1 cellular context compared by ENCODE assay signal in genomic region chr17:40910441-40910841, GRCh38.
TF ChIP-seq lines count a peak whose summit lies in the region.

No MANE protein-coding gene starts in this region.

TF ChIP-seq in GM12878, 131 proteins besides CTCF, POLR2A, EP300 and RAD21:
- TF ChIP-seq SPI1 (IDR thresholded peaks at IDR 0.05; ENCODE audit: borderline replicate concordance, insufficient read depth, low read depth, low read length): 0 out of 2 replicates have a peak, but pooled peaks have one; percentile 5
- no peak for TF ChIP-seq YBX1 (IDR thresholded peaks at IDR 0.05)
